ENCODE assay signal across 1 cellular context in genomic region chr7:84113286-84113685, GRCh38.
TF ChIP-seq lines count a peak whose summit lies in the region.

No MANE protein-coding gene starts in this region.

TF ChIP-seq in IMR-90, 13 proteins besides CTCF, POLR2A, EP300 and RAD21:
- TF ChIP-seq NFE2L2 (IDR thresholded peaks at IDR 0.05; ENCODE audit: low read depth, low read length) = no peak
- no peak for TF ChIP-seq RFX5 (IDR thresholded peaks at IDR 0.05; ENCODE audit: low read depth, low read length)
- no peak for TF ChIP-seq SMC3 (IDR thresholded peaks at IDR 0.05; ENCODE audit: low read depth, low read length)
- no peak for TF ChIP-seq FOS (IDR thresholded peaks at IDR 0.05; ENCODE audit: low read depth, low read length)
- TF ChIP-seq CEBPB (IDR thresholded peaks at IDR 0.05; ENCODE audit: low read depth, low read length) = no peak
- no peak for TF ChIP-seq RCOR1 (IDR thresholded peaks at IDR 0.05; ENCODE audit: insufficient replicate concordance, low read length)
- TF ChIP-seq MXI1 (IDR thresholded peaks at IDR 0.05; ENCODE audit: borderline replicate concordance, low read depth, low read length) = no peak
- no peak for TF ChIP-seq MAZ (IDR thresholded peaks at IDR 0.05; ENCODE audit: borderline replicate concordance, low read depth, low read length)
- no peak for TF ChIP-seq ELK1 (IDR thresholded peaks at IDR 0.05; ENCODE audit: borderline replicate concordance, low read depth, low read length)
- TF ChIP-seq CHD1 (IDR thresholded peaks at IDR 0.05; ENCODE audit: low read depth, low read length) = no peak
